8 cellular contexts compared by ENCODE assay signal in genomic region chr12:77324763-77325468, GRCh38.
DNase-seq lines count a peak whose midpoint lies in the region; ATAC-seq, FAIRE-seq and TF ChIP-seq lines count a peak whose summit lies in the region.

No MANE protein-coding gene starts in this region.

- peak; percentile 94 for DNase-seq in AG20443 (ENCODE audit: low spot score)
- peak; percentile 40 for DNase-seq in GM18507 (ENCODE audit: extremely low spot score, insufficient read length, low read depth)
- DNase-seq in NCI-H1694 treated with DMSO at 0.1 percent for 48 hours (lab: John Stamatoyannopoulos, UW), result peak; percentile 50
- DNase-seq in WTC11 (ENCODE audit: low spot score), result peak; percentile 86
- DNase-seq in fibroblast of mammary gland (ENCODE audit: low read depth), result peak; percentile 66
- no peak for DNase-seq in thoracic aorta (ENCODE audit: low spot score)

- peak overlapping the region; percentile 78; the same call in 1 of the 2 replicates for H3K27ac Mint-ChIP-seq in WTC11

- CTCF ChIA-PET in WTC11 (lab: Charles Lee), result interaction anchor here (0.6 to 1.5 kb wide), 12 partner anchors 9 to 369 kb away, joined by 3 to 8 read pairs (median 3); no protein-coding TSS in a partner anchor

- ATAC-seq in HG02885 (IDR thresholded peaks at IDR 0.05; ENCODE audit: poor library complexity, unreplicated experiment), result peak; percentile 91
- ATAC-seq in WTC11, result peak; percentile 92
- no peak for ATAC-seq in thoracic aorta (ENCODE audit: insufficient number of reproducible peaks, low FRiP score, low read depth)

- TF ChIP-seq CTCF in WTC11 (IDR thresholded peaks at IDR 0.05) (no peak), fibroblast of mammary gland (conservative IDR thresholded peaks at IDR 0.05; ENCODE audit: control insufficient read depth, insufficient read depth, low read depth, low read length) (peak; percentile 40), thoracic aorta (IDR thresholded peaks at IDR 0.05) (peak; percentile 25)

- no peaks in the 10 kb centered on the region for H3K9me3 Mint-ChIP-seq in WTC11

- H3K4me3 Mint-ChIP-seq in WTC11, result peak overlapping the region; percentile 93

- peaks cover 25% of the 10 kb centered on the region for H3K27me3 Mint-ChIP-seq in WTC11 (ENCODE audit: low read depth)

- POLR2A ChIA-PET in WTC11 (lab: Charles Lee), result interaction anchor here (1.0 kb wide), 1 partner anchor 121 kb away, joined by 3 read pairs; no protein-coding TSS in a partner anchor

- H3K9ac ChIP-seq in muscle layer of colon (ENCODE audit: low read length), result no peak overlapping the region

- H3K4me1 ChIP-seq in muscle layer of colon (ENCODE audit: insufficient read depth, low read length), result peaks cover 6% of the 10 kb centered on the region
- peaks cover 0 to 5% of the 10 kb centered on the region in 2 donors for H3K4me1 ChIP-seq in thoracic aorta (ENCODE audit: control insufficient read depth in 1 of 2, low read depth in 2 of 2)

- no peaks in the 10 kb centered on the region for H3K9me3 ChIP-seq in muscle layer of colon (ENCODE audit: low read length)
- no peaks in the 10 kb centered on the region for H3K9me3 ChIP-seq in thoracic aorta

- H3K36me3 ChIP-seq in muscle layer of colon (ENCODE audit: insufficient read depth, low read length) (no peaks in the 10 kb centered on the region), thoracic aorta (no peaks in the 10 kb centered on the region)

- peak overlapping the region; percentile 81 for H3K4me3 ChIP-seq in fibroblast of mammary gland (ENCODE audit: control insufficient read depth, low read depth, low read length)
- H3K4me3 ChIP-seq in muscle layer of colon (ENCODE audit: low read depth in 1 of 2, low read length in 2 of 2), result peak overlapping the region; percentile 59 to 79
- peak overlapping the region; percentile 76 for H3K4me3 ChIP-seq in thoracic aorta

- H3K27me3 ChIP-seq in muscle layer of colon (ENCODE audit: control insufficient read depth in 1 of 2, insufficient read depth in 2 of 2, low read length in 2 of 2), result no peaks in the 10 kb centered on the region
- H3K27me3 ChIP-seq in thoracic aorta (replicated peaks; ENCODE audit: insufficient read depth), result no peaks in the 10 kb centered on the region

- no peak for FAIRE-seq in GM18507 (lab: Jason Lieb, UNC)

- H3K27ac ChIP-seq in muscle layer of colon (ENCODE audit: low read depth, low read length) (no peak overlapping the region), thoracic aorta (no peak overlapping the region)

- no peaks in the 10 kb centered on the region for H3K36me3 Mint-ChIP-seq in WTC11

- H3K4me1 Mint-ChIP-seq in WTC11, result peaks cover 21% of the 10 kb centered on the region

TF ChIP-seq in WTC11, 78 proteins besides CTCF, POLR2A, EP300 and RAD21 (continues in another document):
- no peak for TF ChIP-seq TEAD4 (CRISPR knock-in tag; IDR thresholded peaks at IDR 0.05)
- peak; percentile 40; the same call in 1 of the 2 replicates for TF ChIP-seq TP53 (CRISPR knock-in tag; IDR thresholded peaks at IDR 0.05)
- no peak for TF ChIP-seq MLX (CRISPR knock-in tag; IDR thresholded peaks at IDR 0.05)
- TF ChIP-seq ZNF512 (CRISPR knock-in tag; IDR thresholded peaks at IDR 0.05; ENCODE audit: borderline replicate concordance), result no peak
- no peak for TF ChIP-seq GTF2I (CRISPR knock-in tag; conservative IDR thresholded peaks at IDR 0.05)
- no peak for TF ChIP-seq ATF2 (CRISPR knock-in tag; IDR thresholded peaks at IDR 0.05; ENCODE audit: borderline replicate concordance, low read depth)
- peak; percentile 71 for TF ChIP-seq ETV6 (CRISPR knock-in tag; IDR thresholded peaks at IDR 0.05)
- TF ChIP-seq ATF1 (CRISPR knock-in tag; IDR thresholded peaks at IDR 0.05), result no peak
- no peak for TF ChIP-seq FOXJ3 (CRISPR knock-in tag; IDR thresholded peaks at IDR 0.05; ENCODE audit: borderline replicate concordance)
- TF ChIP-seq ZNF121 (CRISPR knock-in tag; IDR thresholded peaks at IDR 0.05), result peak; percentile 94; the same call in 1 of the 2 replicates
- no peak for TF ChIP-seq ZMAT4 (CRISPR knock-in tag; IDR thresholded peaks at IDR 0.05)
- TF ChIP-seq CBFB (CRISPR knock-in tag; IDR thresholded peaks at IDR 0.05; ENCODE audit: low read depth), result no peak
- TF ChIP-seq RELA (CRISPR knock-in tag; IDR thresholded peaks at IDR 0.05; ENCODE audit: borderline replicate concordance), result no peak
- TF ChIP-seq PREB (CRISPR knock-in tag; IDR thresholded peaks at IDR 0.05; ENCODE audit: borderline replicate concordance), result no peak
- no peak for TF ChIP-seq ZNF396 (CRISPR knock-in tag; IDR thresholded peaks at IDR 0.05; ENCODE audit: borderline replicate concordance)
- TF ChIP-seq SOX15 (CRISPR knock-in tag; IDR thresholded peaks at IDR 0.05), result no peak
- peak; percentile 44; the same call in 1 of the 2 replicates for TF ChIP-seq CREM (CRISPR knock-in tag; IDR thresholded peaks at IDR 0.05)
- TF ChIP-seq USF1 (CRISPR knock-in tag; IDR thresholded peaks at IDR 0.05), result no peak
